Comparison of ENCODE assay signal across 27 cellular contexts in genomic region chr2:173493874-173494273, GRCh38.
A peak's percentile ranks its signal among the peaks of the same experiment; 100 is the strongest.
DNase-seq lines count a peak whose midpoint lies in the region; ATAC-seq and TF ChIP-seq lines count a peak whose summit lies in the region.
"Had no signal": no experiment of that assay in that cellular context is flagged by ENCODE, and none has a peak within 500 bp of the region (broad histone marks: within the 10 kb centered on the region; RNA-seq: fewer than 3 reads in every experiment).

No MANE protein-coding gene starts in this region.

- TF ChIP-seq CTCF in AG09319 (IDR thresholded peaks at IDR 0.05; ENCODE audit: low read depth, low read length): peak; percentile 19
- TF ChIP-seq CTCF in choroid plexus epithelial cell (conservative IDR thresholded peaks at IDR 0.05; ENCODE audit: low read depth, low read length): peak; percentile 47
- TF ChIP-seq CTCF in foreskin keratinocyte (conservative IDR thresholded peaks at IDR 0.05): peak; percentile 35

- no peak overlapping the region for H3K27ac ChIP-seq in foreskin keratinocyte
- H3K27ac ChIP-seq: heart left ventricle, lower lobe of right lung, ovary, spleen had no signal

- H3K4me1 ChIP-seq in foreskin keratinocyte: no peaks in the 10 kb centered on the region
- H3K4me1 ChIP-seq: lower lobe of right lung, spleen had no signal

- DNase-seq in AG09319 (ENCODE audit: extremely low read depth, low read depth): no peak
- DNase-seq in choroid plexus epithelial cell (ENCODE audit: low read depth): peak; percentile 26
- DNase-seq in foreskin keratinocyte: no peak
- DNase-seq in HEK293T (ENCODE audit: extremely low spot score): no peak
- DNase-seq in DMS 273 (lab: John Stamatoyannopoulos, UW; ENCODE audit: unreplicated experiment): no peak
- DNase-seq: activated CD4-positive, alpha-beta T cell treated with anti-CD3 and anti-CD28 coated beads, Interleukin-2, amount 50 U/mL, for 4 hours; activated naive CD4-positive, alpha-beta T cell treated with anti-CD3 and anti-CD28 coated beads, Interleukin-2, amount 10 ng/mL, durations not matched to agents 7 days and 5 days; activated T-cell treated with anti-CD3 and anti-CD28 coated beads, Interleukin-2, amount 50 U/mL, for 72 hours; amniotic stem cell; C1 segment of cervical spinal cord; COR-L47; DMS79; GF-D8; HCEC 1CT; heart left ventricle; Kasumi-1; lower lobe of right lung; natural killer cell; NCI-H2171 treated with DMSO at 0.1 percent for 48 hours; NCI-H524 treated with DMSO at 0.1 percent for 48 hours; ovary; right cardiac atrium; spleen; trophoblast cell had no signal

- no peak for TF ChIP-seq EP300 in Ishikawa (IDR thresholded peaks at IDR 0.05; ENCODE audit: borderline replicate concordance)

- H3K4me3 ChIP-seq in choroid plexus epithelial cell (ENCODE audit: low read depth, low read length): no peak overlapping the region
- H3K4me3 ChIP-seq: heart left ventricle, lower lobe of right lung, ovary, spleen had no signal

- ATAC-seq in foreskin keratinocyte (no peak), HG03442 (IDR thresholded peaks at IDR 0.05; ENCODE audit: unreplicated experiment) (no peak), HG03439 (IDR thresholded peaks at IDR 0.05; ENCODE audit: unreplicated experiment) (no peak)
- ATAC-seq: activated T-cell treated with anti-CD3 and anti-CD28 coated beads, Interleukin-2, amount 50 U/mL, for 72 hours; heart left ventricle; lower lobe of right lung; natural killer cell; right cardiac atrium had no signal

- H3K27me3 ChIP-seq in foreskin keratinocyte: peaks cover 6% of the 10 kb centered on the region
- H3K27me3 ChIP-seq: ovary, spleen had no signal

- CTCF ChIA-PET in HEK293T (lab: Yijun Ruan, JAX): interaction anchor here (0.7 kb wide), 1 partner anchor 13 kb away, joined by 3 read pairs; no protein-coding TSS in a partner anchor

- peak; percentile 14; the same call in 1 of the 2 replicates for TF ChIP-seq RAD21 in Ishikawa (IDR thresholded peaks at IDR 0.05; ENCODE audit: low read depth)

- POLR2A ChIA-PET in HEK293T (lab: Yijun Ruan, JAX): no interaction called here

TF ChIP-seq in Ishikawa, 13 proteins besides CTCF, POLR2A, EP300 and RAD21:
- no peak for TF ChIP-seq CREB1 (IDR thresholded peaks at IDR 0.05; ENCODE audit: low read depth)
- no peak for TF ChIP-seq TCF12 (IDR thresholded peaks at IDR 0.05; ENCODE audit: low read depth)
- TF ChIP-seq NFIC (IDR thresholded peaks at IDR 0.05): no peak
- TF ChIP-seq YY1 (IDR thresholded peaks at IDR 0.05; ENCODE audit: low read depth): no peak
- TF ChIP-seq FOXM1 (IDR thresholded peaks at IDR 0.05; ENCODE audit: borderline replicate concordance, low read depth): no peak
- TF ChIP-seq, protein P1, sequence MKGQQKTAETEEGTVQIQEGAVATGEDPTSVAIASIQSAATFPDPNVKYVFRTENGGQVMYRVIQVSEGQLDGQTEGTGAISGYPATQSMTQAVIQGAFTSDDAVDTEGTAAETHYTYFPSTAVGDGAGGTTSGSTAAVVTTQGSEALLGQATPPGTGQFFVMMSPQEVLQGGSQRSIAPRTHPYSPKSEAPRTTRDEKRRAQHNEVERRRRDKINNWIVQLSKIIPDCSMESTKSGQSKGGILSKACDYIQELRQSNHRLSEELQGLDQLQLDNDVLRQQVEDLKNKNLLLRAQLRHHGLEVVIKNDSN (IDR thresholded peaks at IDR 0.05): no peak
- no peak for TF ChIP-seq ZBTB7A (IDR thresholded peaks at IDR 0.05; ENCODE audit: low read depth)
- no peak for TF ChIP-seq CEBPB (IDR thresholded peaks at IDR 0.05)
- TF ChIP-seq TEAD4 (IDR thresholded peaks at IDR 0.05): no peak
- TF ChIP-seq, protein P2, sequence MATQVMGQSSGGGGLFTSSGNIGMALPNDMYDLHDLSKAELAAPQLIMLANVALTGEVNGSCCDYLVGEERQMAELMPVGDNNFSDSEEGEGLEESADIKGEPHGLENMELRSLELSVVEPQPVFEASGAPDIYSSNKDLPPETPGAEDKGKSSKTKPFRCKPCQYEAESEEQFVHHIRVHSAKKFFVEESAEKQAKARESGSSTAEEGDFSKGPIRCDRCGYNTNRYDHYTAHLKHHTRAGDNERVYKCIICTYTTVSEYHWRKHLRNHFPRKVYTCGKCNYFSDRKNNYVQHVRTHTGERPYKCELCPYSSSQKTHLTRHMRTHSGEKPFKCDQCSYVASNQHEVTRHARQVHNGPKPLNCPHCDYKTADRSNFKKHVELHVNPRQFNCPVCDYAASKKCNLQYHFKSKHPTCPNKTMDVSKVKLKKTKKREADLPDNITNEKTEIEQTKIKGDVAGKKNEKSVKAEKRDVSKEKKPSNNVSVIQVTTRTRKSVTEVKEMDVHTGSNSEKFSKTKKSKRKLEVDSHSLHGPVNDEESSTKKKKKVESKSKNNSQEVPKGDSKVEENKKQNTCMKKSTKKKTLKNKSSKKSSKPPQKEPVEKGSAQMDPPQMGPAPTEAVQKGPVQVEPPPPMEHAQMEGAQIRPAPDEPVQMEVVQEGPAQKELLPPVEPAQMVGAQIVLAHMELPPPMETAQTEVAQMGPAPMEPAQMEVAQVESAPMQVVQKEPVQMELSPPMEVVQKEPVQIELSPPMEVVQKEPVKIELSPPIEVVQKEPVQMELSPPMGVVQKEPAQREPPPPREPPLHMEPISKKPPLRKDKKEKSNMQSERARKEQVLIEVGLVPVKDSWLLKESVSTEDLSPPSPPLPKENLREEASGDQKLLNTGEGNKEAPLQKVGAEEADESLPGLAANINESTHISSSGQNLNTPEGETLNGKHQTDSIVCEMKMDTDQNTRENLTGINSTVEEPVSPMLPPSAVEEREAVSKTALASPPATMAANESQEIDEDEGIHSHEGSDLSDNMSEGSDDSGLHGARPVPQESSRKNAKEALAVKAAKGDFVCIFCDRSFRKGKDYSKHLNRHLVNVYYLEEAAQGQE (IDR thresholded peaks at IDR 0.05; ENCODE audit: low read depth): no peak
- TF ChIP-seq MAX (IDR thresholded peaks at IDR 0.05): no peak
- TF ChIP-seq EGR1 (IDR thresholded peaks at IDR 0.05): no peak
- TF ChIP-seq TAF1 (IDR thresholded peaks at IDR 0.05; ENCODE audit: low read depth): no peak
TF ChIP-seq in Ishikawa: peak in this region for 0.

TF ChIP-seq in HEK293T, 16 proteins besides CTCF, POLR2A, EP300 and RAD21:
- no peak for TF ChIP-seq CTBP1 (IDR thresholded peaks at IDR 0.05; ENCODE audit: borderline replicate concordance)
- no peak for TF ChIP-seq ZNF384 (IDR thresholded peaks at IDR 0.05)
- TF ChIP-seq L3MBTL2 (conservative IDR thresholded peaks at IDR 0.05): no peak
- no peak for TF ChIP-seq FOXM1 (IDR thresholded peaks at IDR 0.05; ENCODE audit: borderline replicate concordance)
- TF ChIP-seq LEF1 (IDR thresholded peaks at IDR 0.05; ENCODE audit: borderline replicate concordance): no peak
- TF ChIP-seq ARNT (IDR thresholded peaks at IDR 0.05): no peak
- TF ChIP-seq FOXK2 (IDR thresholded peaks at IDR 0.05): no peak
